In the genomic region with DNA sequence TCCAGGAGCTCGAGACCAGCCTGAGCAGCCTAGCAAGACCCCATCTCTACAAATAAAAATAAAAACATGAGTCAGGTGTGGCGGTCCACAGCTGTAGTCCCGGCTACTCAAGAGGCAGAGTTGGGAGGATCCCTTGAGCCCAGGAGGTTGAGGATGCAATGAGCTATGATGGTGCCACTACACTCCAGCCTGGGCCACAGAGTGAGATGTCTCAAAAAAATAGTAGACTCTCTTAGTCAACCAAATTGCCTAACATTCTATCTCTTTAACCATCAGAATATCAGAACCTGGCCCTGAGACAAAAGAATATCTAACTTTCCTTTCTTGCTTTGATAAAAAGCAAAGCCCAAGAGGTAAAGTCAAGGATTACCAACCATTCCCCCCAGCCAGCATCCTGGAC, we compare ENCODE assay signal across 30 cellular contexts. TPM values are rescaled to one million over a fixed set of nuclear protein-coding genes. Genes with fewer than 3 reads are reported as not detected.
A peak's percentile ranks its signal among the peaks of the same experiment; 100 is the strongest.
DNase-seq lines count a peak whose midpoint lies in the region; ATAC-seq, FAIRE-seq and TF ChIP-seq lines count a peak whose summit lies in the region.
"Had no signal": no experiment of that assay in that cellular context is flagged by ENCODE, and none has a peak within 500 bp of the region (broad histone marks: within the 10 kb centered on the region; RNA-seq: fewer than 3 reads in every experiment).

No MANE protein-coding gene starts in this region.

- no peak overlapping the region for H2BK120ac ChIP-seq in trophoblast cell (ENCODE audit: insufficient read depth, low read length, poor library complexity)

- H3K4ac ChIP-seq in trophoblast cell (ENCODE audit: low read depth, low read length) = no peak overlapping the region

- H3K9ac ChIP-seq in kidney (ENCODE audit: low read length in 2 of 2) = no peak overlapping the region
- H3K9ac ChIP-seq in trophoblast cell (ENCODE audit: low read length) = no peak overlapping the region
- H3K9ac ChIP-seq: BLaER1; BLaER1 treated with 17β-estradiol and CSF1 and Interleukin-3, amounts not matched to agents 10 nM and 100 nM had no signal

- no peak overlapping the region for H3K18ac ChIP-seq in trophoblast cell (ENCODE audit: low read length)

- H2AK5ac ChIP-seq in trophoblast cell (ENCODE audit: low read length) = no peak overlapping the region

- no peak overlapping the region for H3K27ac ChIP-seq in kidney (ENCODE audit: low read depth in 2 of 2, low read length in 2 of 2)
- H3K27ac ChIP-seq in trophoblast cell (ENCODE audit: low read depth, low read length) = no peak overlapping the region
- H3K27ac ChIP-seq: 22Rv1; A549; BLaER1; BLaER1 treated with 17β-estradiol and CSF1 and Interleukin-3, amounts not matched to agents 10 nM and 100 nM; C4-2B had no signal

- no peak overlapping the region for H3K23ac ChIP-seq in trophoblast cell (ENCODE audit: low read length)

- no peaks in the 10 kb centered on the region for H3K27me3 ChIP-seq in trophoblast cell (ENCODE audit: insufficient read depth, low read length)
- H3K27me3 ChIP-seq: BE2C; BLaER1; BLaER1 treated with 17β-estradiol and CSF1 and Interleukin-3, amounts not matched to agents 10 nM and 100 nM had no signal

- no peak overlapping the region for H3K4me2 ChIP-seq in trophoblast cell (ENCODE audit: low read length)
- H3K4me2 ChIP-seq: A549; BLaER1; BLaER1 treated with 17β-estradiol and CSF1 and Interleukin-3, amounts not matched to agents 10 nM and 100 nM had no signal

- no peak overlapping the region for H3K14ac ChIP-seq in trophoblast cell (ENCODE audit: low read length)

- WGBS in trophoblast cell (ENCODE audit: extremely low coverage, insufficient coverage, insufficient read length) = no CpG with 5 or more reads among the region's 3 CpGs

- no peak overlapping the region for H2AFZ ChIP-seq in trophoblast cell (ENCODE audit: insufficient read depth, low read length, poor library complexity)

- no peak for ATAC-seq in HG03097 (IDR thresholded peaks at IDR 0.05; ENCODE audit: low FRiP score, unreplicated experiment)
- ATAC-seq: A549; CD8-positive, alpha-beta T cell had no signal

- no peak overlapping the region for H4K8ac ChIP-seq in trophoblast cell (ENCODE audit: low read depth, low read length)

- FAIRE-seq in kidney (lab: Jason Lieb, UNC) = no peak
- FAIRE-seq: A204.1, A549, D721Med had no signal

- H3K79me1 ChIP-seq in trophoblast cell (ENCODE audit: low read length) = no peaks in the 10 kb centered on the region

- H3K4me3 ChIP-seq in kidney (ENCODE audit: low read length in 2 of 2) (no peak overlapping the region), trophoblast cell (ENCODE audit: low read depth, low read length) (no peak overlapping the region)
- H3K4me3 ChIP-seq: A549; BLaER1; BLaER1 treated with 17β-estradiol and CSF1 and Interleukin-3, amounts not matched to agents 10 nM and 100 nM had no signal

- H3K36me3 ChIP-seq in kidney (ENCODE audit: control insufficient read depth in 1 of 2, insufficient read depth in 2 of 2, low read length in 2 of 2) = no peaks in the 10 kb centered on the region
- no peaks in the 10 kb centered on the region for H3K36me3 ChIP-seq in trophoblast cell (ENCODE audit: control insufficient read depth in 1 of 2, insufficient read depth in 2 of 2, low read length in 2 of 2)
- H3K36me3 ChIP-seq: BE2C; BLaER1; BLaER1 treated with 17β-estradiol and CSF1 and Interleukin-3, amounts not matched to agents 10 nM and 100 nM had no signal

- H3K4me1 ChIP-seq in kidney (ENCODE audit: control insufficient read depth in 1 of 2, insufficient read depth in 1 of 2, low read depth in 1 of 2, low read length in 2 of 2) (no peaks in the 10 kb centered on the region), trophoblast cell (ENCODE audit: control insufficient read depth in 1 of 2, insufficient read depth in 2 of 2, low read length in 2 of 2) (peaks cover 5% of the 10 kb centered on the region in 2 experiments)
- H3K4me1 ChIP-seq: A549, BE2C had no signal

- H3K9me3 ChIP-seq in kidney (ENCODE audit: control insufficient read depth in 1 of 2, low read length in 2 of 2) (no peaks in the 10 kb centered on the region), trophoblast cell (ENCODE audit: insufficient read depth, low read depth, low read length) (peaks cover 2% of the 10 kb centered on the region)
- H3K9me3 ChIP-seq: A549, BE2C had no signal

- H4K91ac ChIP-seq in trophoblast cell (ENCODE audit: low read depth, low read length) = no peak overlapping the region

- no peak overlapping the region for H4K12ac ChIP-seq in trophoblast cell (ENCODE audit: low read depth, low read length)

- no peak overlapping the region for H2BK12ac ChIP-seq in trophoblast cell (ENCODE audit: low read length)

- no peak for TF ChIP-seq CTCF in kidney (IDR thresholded peaks at IDR 0.05; ENCODE audit: borderline replicate concordance, extremely low read depth, insufficient read depth)

- intact Hi-C loops in kidney (cut with DNase I) = no loop called here

- no peak overlapping the region for H2BK5ac ChIP-seq in trophoblast cell (ENCODE audit: low read depth, low read length, poor library complexity)

- DNase-seq in kidney (peak; percentile 26), trophoblast cell (peak; percentile 62 to 76), DMS153 (lab: John Stamatoyannopoulos, UW) (no peak)
- DNase-seq: 8988T; ACHN; AML-193; BE2C; C1 segment of cervical spinal cord; Caco-2; Calu3; CD4-positive, alpha-beta memory T cell; CD4-positive, alpha-beta T cell; CD4-positive, CD25-positive, alpha-beta regulatory T cell; CD8-positive, alpha-beta memory T cell; CD8-positive, alpha-beta T cell; COR-L47; DMS 273 treated with DMSO at 0.1 percent for 48 hours; DMS53; DMS79; DMS79 treated with DMSO at 0.1 percent for 48 hours; DND-41; EL had no signal

- H3K79me2 ChIP-seq in trophoblast cell (ENCODE audit: control insufficient read depth, insufficient read depth, low read length, poor library complexity) = no peaks in the 10 kb centered on the region

RNA-seq across cellular contexts. Expression of gene CUX1, which starts 35.0 kb away (rescaled TPM):
- total RNA-seq in kidney = 126 TPM
- polyA plus RNA-seq in kidney (ENCODE audit: insufficient read depth, low read depth, low replicate concordance) = 71.4 TPM
- 39.0 and 43.1 TPM in 2 replicates for polyA plus RNA-seq in trophoblast cell (2013)
